1 cellular context compared by ENCODE assay signal in genomic region chr7:37208528-37208927, GRCh38.
TF ChIP-seq lines count a peak whose summit lies in the region.

No MANE protein-coding gene starts in this region.

TF ChIP-seq in GM12878, 131 proteins besides CTCF, POLR2A, EP300 and RAD21 (continued from another document):
- TF ChIP-seq ZNF592 (IDR thresholded peaks at IDR 0.05) = no peak
- TF ChIP-seq CBX3 (IDR thresholded peaks at IDR 0.05; ENCODE audit: borderline replicate concordance, low read depth) = no peak
- TF ChIP-seq BCL3 (IDR thresholded peaks at IDR 0.05; ENCODE audit: borderline replicate concordance, insufficient read depth, low read depth, low read length, poor library complexity, severe bottlenecking) = no peak
- TF ChIP-seq KDM1A (IDR thresholded peaks at IDR 0.05; ENCODE audit: borderline replicate concordance) = no peak
- TF ChIP-seq NKRF (conservative IDR thresholded peaks at IDR 0.05) = no peak
- TF ChIP-seq JUNB (IDR thresholded peaks at IDR 0.05) = no peak
- TF ChIP-seq ATF7 (IDR thresholded peaks at IDR 0.05; ENCODE audit: low read depth) = no peak
- no peak for TF ChIP-seq ZBTB33 (IDR thresholded peaks at IDR 0.05)
